2 cellular contexts compared by ENCODE assay signal in genomic region chr17:73158133-73158532, GRCh38.
A peak's percentile ranks its signal among the peaks of the same experiment; 100 is the strongest.
TF ChIP-seq lines count a peak whose summit lies in the region.

No MANE protein-coding gene starts in this region.

TF ChIP-seq in HepG2, 621 proteins besides CTCF, POLR2A, EP300 and RAD21:
- TF ChIP-seq ZFP36 (IDR thresholded peaks at IDR 0.05; ENCODE audit: borderline replicate concordance, low read depth, low read length, partially characterized antibody) (peak; percentile 55), ZMYM3 (CRISPR knock-in tag; IDR thresholded peaks at IDR 0.05) (peak; percentile 54; the same call in 1 of the 2 replicates), KDM1A (CRISPR knock-in tag; IDR thresholded peaks at IDR 0.05) (0 out of 2 replicates have a peak, but pooled peaks have one; percentile 18), IKZF1 (IDR thresholded peaks at IDR 0.05) (no peak), ZNF768 (CRISPR knock-in tag; IDR thresholded peaks at IDR 0.05) (peak; percentile 93)

TF ChIP-seq in H1, 55 proteins besides CTCF, POLR2A, EP300 and RAD21:
- TF ChIP-seq KDM1A (IDR thresholded peaks at IDR 0.05; ENCODE audit: borderline replicate concordance, low read length) = peak; percentile 68
- no peak for TF ChIP-seq BCL11A (IDR thresholded peaks at IDR 0.05; ENCODE audit: low read depth in 2 of 2, low read length in 2 of 2)
TF ChIP-seq in H1: peak in this region for 1.
